ENCODE assay signal across 25 cellular contexts in the genomic region with DNA sequence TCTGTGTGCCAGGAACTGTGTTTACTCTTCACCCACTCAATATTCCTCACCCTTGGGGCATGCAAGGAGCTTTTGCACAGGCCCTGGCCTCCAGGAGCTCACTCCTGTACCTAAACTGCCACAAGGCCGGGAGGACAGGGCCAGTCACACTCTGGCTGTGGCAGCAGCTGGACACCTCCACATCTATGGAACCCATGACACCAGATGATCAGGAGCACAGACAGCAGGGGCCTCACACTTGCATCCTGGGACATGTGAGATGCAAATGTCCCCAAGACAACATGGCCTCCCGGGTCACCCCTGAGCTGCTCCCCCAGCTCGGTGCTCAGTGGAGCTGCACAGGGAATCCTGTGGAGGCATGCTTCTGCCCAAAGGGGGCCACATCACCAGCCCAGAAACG.
"Had no signal": no experiment of that assay in that cellular context is flagged by ENCODE, and none has a peak within 500 bp of the region (broad histone marks: within the 10 kb centered on the region; RNA-seq: fewer than 3 reads in every experiment).

No MANE protein-coding gene starts in this region.

- H3K4me1 Mint-ChIP-seq: activated B cell treated with CpG ODN at 0.5 μM for 24 hours had no signal

- H3K27me3 ChIP-seq: breast epithelium, left lung, spleen, upper lobe of left lung had no signal

- H3K4me3 Mint-ChIP-seq: activated B cell treated with CpG ODN at 0.5 μM for 24 hours; activated CD8-positive, alpha-beta T cell treated with anti-CD3 and anti-CD28 coated beads for 36 hours; activated T-cell treated with anti-CD3 and anti-CD28 coated beads, Interleukin-2, amount 50 U/mL, for 72 hours; endodermal cell; nephron progenitor cell; T-helper 1 cell treated with Interleukin-12 subunit alpha and Interleukin-12 subunit beta and Interleukin-4 antibody, amounts not matched to agents 30 μg/mL and 1 μg/mL, for 36 hours had no signal

- H3K9me3 ChIP-seq: breast epithelium, heart right ventricle, left lung, mucosa of descending colon, spleen, upper lobe of left lung had no signal

- H3K4me3 ChIP-seq: breast epithelium, heart right ventricle, left lung, lung, mucosa of descending colon, spleen, upper lobe of left lung had no signal

- DNase-seq: activated B cell treated with CpG ODN at 0.5 μM for 24 hours; activated CD4-positive, alpha-beta T cell treated with anti-CD3 and anti-CD28 coated beads, Interleukin-2, amount 50 U/mL, for 1 hour; activated CD8-positive, alpha-beta T cell treated with anti-CD3 and anti-CD28 coated beads for 36 hours; activated naive CD4-positive, alpha-beta T cell; activated T-cell treated with anti-CD3 and anti-CD28 coated beads for 4 hours; activated T-cell treated with anti-CD3 and anti-CD28 coated beads, Interleukin-2, amount 50 U/mL, for 72 hours; central memory CD4-positive, alpha-beta T cell; heart right ventricle; kidney glomerular epithelial cell; left lung; mucosa of descending colon; nephron progenitor cell; posterior cingulate gyrus; right cardiac atrium; spleen; stimulated activated naive CD4-positive, alpha-beta T cell treated with Interleukin-2 at 50 U/mL for 16 hours; SW 1271; T-helper 9 cell had no signal

- ATAC-seq: esophagus mucosa, left lung, mucosa of descending colon, right cardiac atrium had no signal

- H3K27ac Mint-ChIP-seq: activated B cell treated with CpG ODN at 0.5 μM for 24 hours; activated CD8-positive, alpha-beta T cell treated with anti-CD3 and anti-CD28 coated beads for 36 hours; activated naive CD4-positive, alpha-beta T cell treated with anti-CD3 and anti-CD28 coated beads, Interleukin-2, amount 50 U/mL, for 72 hours; activated T-cell treated with anti-CD3 and anti-CD28 coated beads, Interleukin-2, amount 50 U/mL, for 72 hours; nephron progenitor cell; T-helper 1 cell treated with Interleukin-12 subunit alpha and Interleukin-12 subunit beta and Interleukin-4 antibody, amounts not matched to agents 30 μg/mL and 1 μg/mL, for 36 hours had no signal

- H3K36me3 ChIP-seq: breast epithelium, heart right ventricle, left lung, spleen, upper lobe of left lung had no signal

- H3K4me1 ChIP-seq: breast epithelium, left lung, spleen, upper lobe of left lung had no signal

- H3K27me3 Mint-ChIP-seq: activated CD8-positive, alpha-beta T cell treated with anti-CD3 and anti-CD28 coated beads for 36 hours had no signal

- H3K9me3 Mint-ChIP-seq: activated B cell treated with CpG ODN at 0.5 μM for 24 hours; activated CD8-positive, alpha-beta T cell treated with anti-CD3 and anti-CD28 coated beads for 36 hours; activated naive CD4-positive, alpha-beta T cell treated with anti-CD3 and anti-CD28 coated beads, Interleukin-2, amount 50 U/mL, for 72 hours; activated T-cell treated with anti-CD3 and anti-CD28 coated beads, Interleukin-2, amount 50 U/mL, for 72 hours; endodermal cell; nephron progenitor cell; T-helper 1 cell treated with Interleukin-12 subunit alpha and Interleukin-12 subunit beta and Interleukin-4 antibody, amounts not matched to agents 30 μg/mL and 1 μg/mL, for 36 hours had no signal

- H3K36me3 Mint-ChIP-seq: activated naive CD4-positive, alpha-beta T cell treated with anti-CD3 and anti-CD28 coated beads, Interleukin-2, amount 50 U/mL, for 72 hours had no signal

- H3K27ac ChIP-seq: breast epithelium, heart right ventricle, left lung, spleen, upper lobe of left lung had no signal
